Comparison of ENCODE assay signal across 8 cellular contexts in the genomic region with DNA sequence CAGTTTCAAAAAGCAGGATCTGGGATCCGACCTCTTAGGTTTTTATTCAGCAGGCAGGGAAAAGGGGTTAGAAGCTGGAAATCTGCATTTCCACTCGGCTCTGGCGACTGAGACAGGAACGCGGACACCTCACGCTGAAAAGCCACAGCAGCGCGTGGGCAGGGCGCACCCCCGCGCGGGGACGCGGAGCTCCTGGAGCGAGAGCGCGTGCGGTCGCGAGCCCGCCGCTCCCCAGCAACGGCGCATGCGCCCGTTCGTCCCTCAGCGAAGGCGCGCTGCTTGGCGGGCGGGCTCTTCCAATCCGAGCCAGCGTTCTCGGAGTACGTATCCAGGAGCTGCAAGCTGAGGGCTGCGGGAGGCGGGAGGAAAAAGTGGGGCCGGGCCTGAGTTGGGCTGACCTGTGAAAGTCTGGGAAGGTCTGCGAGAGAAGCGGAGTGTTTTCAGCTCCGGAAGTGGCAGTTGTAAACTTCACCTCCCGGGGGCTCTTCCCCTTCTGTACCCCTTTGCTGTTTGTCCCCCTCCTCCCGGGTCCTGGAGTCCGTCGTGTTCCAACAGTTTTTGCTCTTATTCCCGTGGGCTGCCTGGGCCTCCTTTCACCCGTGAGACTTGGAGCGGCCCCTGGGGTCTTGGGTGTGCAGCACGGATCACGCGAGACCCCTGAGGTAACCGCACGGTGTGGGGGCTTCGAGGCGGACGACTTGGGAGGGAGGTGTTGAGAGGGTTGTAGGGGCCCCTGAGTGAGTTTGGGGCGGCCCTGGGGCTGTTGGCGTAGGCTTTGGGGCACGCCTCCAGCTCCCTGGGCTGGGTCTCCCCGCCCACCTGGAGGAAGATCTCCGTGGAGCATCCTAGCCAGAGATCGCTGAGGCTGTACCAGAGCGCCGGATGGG. TPM values are rescaled to one million over a fixed set of nuclear protein-coding genes. Genes with fewer than 3 reads are reported as not detected.
DNase-seq lines count a peak whose midpoint lies in the region; ATAC-seq and TF ChIP-seq lines count a peak whose summit lies in the region.

A gene (plus strand): TSS at position 403 of the 887 bp plus-strand sequence. CDS start 11,046 bp downstream, outside the sequence.

- H3K36me3 ChIP-seq in mucosa of stomach (ENCODE audit: control insufficient read depth, insufficient read depth, low read length) = no peaks in the 10 kb centered on the region

- peaks cover 0 to 2% (median 0%) of the 10 kb centered on the region in 3 donors for H3K9me3 Mint-ChIP-seq in IgD-negative memory B cell

- peak; percentile 52 for TF ChIP-seq POLR2A in erythroblast (IDR thresholded peaks at IDR 0.05; ENCODE audit: low read length)

- H3K4me1 Mint-ChIP-seq in IgD-negative memory B cell = peaks cover 2 to 18% (median 13%) of the 10 kb centered on the region in 3 donors

- H3K4me3 Mint-ChIP-seq in IgD-negative memory B cell = peak within 1 kb of the TSS; percentile 87 to 97 (median 94)

- H3K27me3 Mint-ChIP-seq in IgD-negative memory B cell = no peaks in the 10 kb centered on the region

- H3K4me1 ChIP-seq in mucosa of stomach (ENCODE audit: control insufficient read depth, insufficient read depth, low read length) = no peaks in the 10 kb centered on the region

- H3K27me3 ChIP-seq in mucosa of stomach (ENCODE audit: control insufficient read depth, insufficient read depth, low read length) = no peaks in the 10 kb centered on the region

- peak; percentile 82 for ATAC-seq in GM21576 (IDR thresholded peaks at IDR 0.05; ENCODE audit: unreplicated experiment)

- H3K9me3 ChIP-seq in mucosa of stomach (ENCODE audit: control insufficient read depth, low read length) = no peaks in the 10 kb centered on the region

- H3K4me3 ChIP-seq in mucosa of stomach (ENCODE audit: low read length) = peak within 1 kb of the TSS; percentile 100

- DNase-seq in DMS53 (lab: John Stamatoyannopoulos, UW) (peak; percentile 91), OCI-M1 (lab: John Stamatoyannopoulos, UW) (peak; percentile 83), activated T-cell treated with anti-CD3 and anti-CD28 coated beads for 48 hours (ENCODE audit: low read depth) (peak; percentile 85), erythroblast (lab: John Stamatoyannopoulos, UW) (peak; percentile 92 to 93)
- DNase-seq in stimulated activated CD8-positive, alpha-beta memory T cell treated with anti-CD3 and anti-CD28 coated beads, Interleukin-4, amount 100 ng/mL, for 48 hours = peak; percentile 88

- H3K27ac Mint-ChIP-seq in IgD-negative memory B cell = peak within 1 kb of the TSS; percentile 43 to 94 (median 65)

- peak within 1 kb of the TSS; percentile 87 for H3K9ac ChIP-seq in mucosa of stomach (ENCODE audit: low read length)

- H3K36me3 Mint-ChIP-seq in IgD-negative memory B cell = peaks cover 2% of the 10 kb centered on the region

RNA-seq across cellular contexts. Expression of the gene that starts here (rescaled TPM):
- 0.18 TPM for polyA plus RNA-seq in IgD-negative memory B cell

Comparison
In these comparisons a context has a peak if more than half of its experiments do, and no peak if none do; other contexts are left out.
1. Peak in every context shown above with its lines: DNase-seq, ATAC-seq and H3K4me3 ChIP-seq.